22 cellular contexts compared by ENCODE assay signal in the genomic region with DNA sequence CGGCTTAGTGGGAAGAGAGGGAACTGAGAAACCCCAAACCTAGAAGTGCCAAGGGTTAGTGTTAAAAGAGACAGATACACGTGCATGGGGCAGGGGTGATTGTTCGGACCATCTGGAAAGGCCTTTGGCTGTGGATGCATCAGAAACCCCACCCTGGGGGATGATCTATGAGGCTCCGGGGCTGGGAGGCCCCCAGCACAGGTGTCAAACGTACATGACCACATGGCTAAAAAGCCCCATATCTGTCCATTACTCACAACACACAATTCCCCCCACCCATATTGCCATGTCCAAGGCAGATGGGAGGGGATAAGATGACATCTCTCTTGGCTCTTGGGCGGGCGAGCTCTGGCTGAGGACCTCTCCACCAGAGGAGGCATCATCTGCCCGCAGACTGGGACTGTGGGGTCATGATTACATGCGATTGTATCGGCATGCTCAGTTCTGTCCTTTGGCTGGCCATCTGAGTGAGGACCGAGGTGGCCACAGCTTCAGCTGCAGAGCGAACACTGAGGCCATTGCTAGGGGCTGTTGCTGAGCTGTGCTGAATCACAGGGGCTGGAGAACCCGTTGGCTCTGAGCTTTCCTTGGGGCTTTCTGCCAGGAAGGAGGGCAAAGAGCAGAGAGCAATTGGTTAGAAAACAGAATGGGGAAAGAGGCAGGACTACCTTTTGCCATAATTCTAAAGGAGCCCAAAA. TPM values are rescaled to one million over a fixed set of nuclear protein-coding genes. Genes with fewer than 3 reads are reported as not detected.
"Had no signal": no experiment of that assay in that cellular context is flagged by ENCODE, and none has a peak within 500 bp of the region (broad histone marks: within the 10 kb centered on the region; RNA-seq: fewer than 3 reads in every experiment).

No MANE protein-coding gene starts in this region.

- H3K4me1 ChIP-seq: prostate gland, right atrium auricular region, stomach, testis had no signal

- H3K9me3 ChIP-seq: prostate gland, right atrium auricular region, stomach, testis had no signal

- ATAC-seq: left colon had no signal

- H3K27ac Mint-ChIP-seq: activated naive CD8-positive, alpha-beta T cell; activated T-helper 1 cell treated with anti-CD3 and anti-CD28 coated beads, Interleukin-12 subunit alpha, Interleukin-12 subunit beta, Interleukin-2, Interleukin-4 antibody, amounts not matched to agents 30 ng/mL and 10 ng/mL and 1 ng/mL, durations not matched to agents 14 hours and 24 hours and 36 hours; T-helper 2 cell treated with Interferon-gamma antibody and Interleukin-4, amounts not matched to agents 5 μg/mL and 100 μg/mL, for 36 hours; type B pancreatic cell had no signal

- H3K4me3 ChIP-seq: prostate gland, right atrium auricular region, stomach, testis had no signal

- H3K4me3 Mint-ChIP-seq: activated naive CD8-positive, alpha-beta T cell; activated T-helper 1 cell treated with anti-CD3 and anti-CD28 coated beads, Interleukin-12 subunit alpha, Interleukin-12 subunit beta, Interleukin-2, Interleukin-4 antibody, amounts not matched to agents 30 ng/mL and 10 ng/mL and 1 ng/mL, durations not matched to agents 14 hours and 24 hours and 36 hours; T-helper 2 cell treated with Interferon-gamma antibody and Interleukin-4, amounts not matched to agents 5 μg/mL and 100 μg/mL, for 36 hours; type B pancreatic cell had no signal

- H3K9me3 Mint-ChIP-seq: activated T-helper 1 cell treated with anti-CD3 and anti-CD28 coated beads, Interleukin-12 subunit alpha, Interleukin-12 subunit beta, Interleukin-2, Interleukin-4 antibody, amounts not matched to agents 30 ng/mL and 10 ng/mL and 1 ng/mL, durations not matched to agents 14 hours and 24 hours and 36 hours; T-helper 2 cell treated with Interferon-gamma antibody and Interleukin-4, amounts not matched to agents 5 μg/mL and 100 μg/mL, for 36 hours; type B pancreatic cell had no signal

- H3K27me3 Mint-ChIP-seq: activated naive CD8-positive, alpha-beta T cell; type B pancreatic cell had no signal

- DNase-seq: activated CD4-positive, alpha-beta T cell treated with anti-CD3 and anti-CD28 coated beads, Interleukin-2, amount 50 U/mL, for 4 hours; foreskin fibroblast; hippocampal formation; left colon; stimulated activated CD4-positive, alpha-beta T cell treated with anti-CD3 and anti-CD28 coated beads, Interleukin-2, amount 100 ng/mL, for 48 hours; stomach; testis had no signal

- H3K27ac ChIP-seq: prostate gland, right atrium auricular region, stomach, testis had no signal

- H3K27me3 ChIP-seq: right atrium auricular region, stomach, testis had no signal

RNA-seq across cellular contexts. Expression of a gene that starts 9.6 kb away (rescaled TPM):
- total RNA-seq: activated CD8-positive, alpha-beta memory T cell treated with anti-CD3 and anti-CD28 coated beads for 36 hours; activated T-helper 1 cell treated with anti-CD3 and anti-CD28 coated beads, Interleukin-12 subunit alpha, Interleukin-12 subunit beta, Interleukin-2, Interleukin-4 antibody, amounts not matched to agents 30 ng/mL and 10 ng/mL and 1 ng/mL, durations not matched to agents 14 hours and 24 hours and 36 hours; bronchial epithelial cell; chondrocyte; dermis microvascular lymphatic vessel endothelial cell; left colon; lung microvascular endothelial cell; myocyte; omental fat pad; prostate gland; right atrium auricular region; skeletal muscle tissue; stomach had no signal
- polyA plus RNA-seq: neural cell, stomach had no signal
